9 cellular contexts compared by ENCODE assay signal in genomic region chr7:47480576-47481538, GRCh38.
DNase-seq lines count a peak whose midpoint lies in the region; ATAC-seq and TF ChIP-seq lines count a peak whose summit lies in the region.
"Had no signal": no experiment of that assay in that cellular context is flagged by ENCODE, and none has a peak within 500 bp of the region (broad histone marks: within the 10 kb centered on the region; RNA-seq: fewer than 3 reads in every experiment).

No MANE protein-coding gene starts in this region.

- H2AK5ac ChIP-seq in IMR-90 (ENCODE audit: low read depth, low read length) = peak overlapping the region; percentile 95

- H4K20me1 ChIP-seq in IMR-90 (ENCODE audit: insufficient read depth, low read length) = peaks cover 66% of the 10 kb centered on the region

- no peaks in the 10 kb centered on the region for H3K27me3 Mint-ChIP-seq in Caco-2 (ENCODE audit: insufficient read depth, unreplicated experiment)

- no peak overlapping the region for H2BK5ac ChIP-seq in IMR-90 (ENCODE audit: low read depth, low read length, poor library complexity, severe bottlenecking)

- H3K23ac ChIP-seq in IMR-90 (ENCODE audit: low read depth, low read length) = peak overlapping the region; percentile 86

- TF ChIP-seq RAD21 in IMR-90 (IDR thresholded peaks at IDR 0.05; ENCODE audit: low read length) = no peak

- ATAC-seq in GM21515 (IDR thresholded peaks at IDR 0.05; ENCODE audit: unreplicated experiment) = peak; percentile 55
- ATAC-seq in IMR-90 (ENCODE audit: low read depth) = no peak
- peak; percentile 69 for ATAC-seq in left colon
- no peak for ATAC-seq in GM19324 (IDR thresholded peaks at IDR 0.05; ENCODE audit: low FRiP score, unreplicated experiment)

- H3K36me3 ChIP-seq in Caco-2 (ENCODE audit: control insufficient read depth, insufficient read depth, low read length) (peaks cover 3% of the 10 kb centered on the region; the same call in 1 of the 2 replicates), IMR-90 (ENCODE audit: control insufficient read depth, insufficient read depth, low read length) (peaks cover 4% of the 10 kb centered on the region; the same call in 1 of the 2 replicates)

- CTCF ChIA-PET in Caco-2 (lab: Charles Lee) = interaction anchor here (0.6 kb wide), 1 partner anchor 1893 kb away, joined by 3 read pairs; no protein-coding TSS in a partner anchor
- CTCF ChIA-PET in IMR-90 (lab: Yijun Ruan, JAX) = no interaction called here

- POLR2A ChIA-PET in Caco-2 (lab: Charles Lee) (interaction anchor here (0.8 kb wide), 1 partner anchor 10 kb away, joined by 3 read pairs; no protein-coding TSS in a partner anchor), IMR-90 (lab: Charles Lee; ENCODE audit: unreplicated experiment) (no interaction called here)

- H3K4me2 ChIP-seq in IMR-90 (ENCODE audit: low read depth, low read length) = no peak overlapping the region; the same call in 1 of the 2 replicates

- H3K4me1 ChIP-seq in Caco-2 = peaks cover 62% of the 10 kb centered on the region
- H3K4me1 ChIP-seq in IMR-90 (ENCODE audit: control insufficient read depth, insufficient read depth, low read length) = peaks cover 58% of the 10 kb centered on the region

- peak overlapping the region; percentile 45 for H3K18ac ChIP-seq in IMR-90 (ENCODE audit: low read depth, low read length)

- H3K9ac ChIP-seq in IMR-90 (ENCODE audit: low read depth, low read length) = no peak overlapping the region

- H3K56ac ChIP-seq in IMR-90 (ENCODE audit: extremely low read depth, insufficient read depth, low read length) = peak overlapping the region; percentile 43

- peak overlapping the region; percentile 16 to 81; a peak in 2 of 4 replicates for H4K8ac ChIP-seq in IMR-90 (ENCODE audit: low read depth in 2 of 2, low read length in 2 of 2)

- H3K27me3 ChIP-seq in Caco-2 (replicated peaks; ENCODE audit: control insufficient read depth, insufficient read depth, low read length) = no peaks in the 10 kb centered on the region
- no peaks in the 10 kb centered on the region for H3K27me3 ChIP-seq in IMR-90 (ENCODE audit: control insufficient read depth, insufficient read depth, low read length)

- H3K9me3 Mint-ChIP-seq in Caco-2 (ENCODE audit: unreplicated experiment) = no peaks in the 10 kb centered on the region
- H3K9me3 Mint-ChIP-seq: activated naive CD4-positive, alpha-beta T cell treated with anti-CD3 and anti-CD28 coated beads, Interleukin-2, amount 50 U/mL, for 24 hours had no signal

- no peak; the same call in 1 of the 2 replicates for TF ChIP-seq POLR2A in IMR-90 (IDR thresholded peaks at IDR 0.05; ENCODE audit: low read depth, low read length)

- no TSS peak for BruUV-seq in Caco-2 (replicated peaks; lab: Mats Ljungman, UMichigan)
- BruUV-seq in IMR-90 (replicated peaks; lab: Mats Ljungman, UMichigan) = no TSS peak

- H3K36me3 Mint-ChIP-seq in Caco-2 (ENCODE audit: insufficient read depth, unreplicated experiment) = peaks cover 85% of the 10 kb centered on the region
- H3K36me3 Mint-ChIP-seq: activated naive CD4-positive, alpha-beta T cell treated with anti-CD3 and anti-CD28 coated beads, Interleukin-2, amount 50 U/mL, for 24 hours had no signal

- TF ChIP-seq CTCF in Caco-2 (IDR thresholded peaks at IDR 0.05; ENCODE audit: insufficient read depth in 1 of 2, low read depth in 1 of 2, low read length in 1 of 2, severe bottlenecking in 1 of 2, unreplicated experiment in 1 of 2) (no peak), IMR-90 (conservative IDR thresholded peaks at IDR 0.05; ENCODE audit: low read depth, low read length) (no peak)

- dilution Hi-C loops in IMR-90 (cut with HindIII; ENCODE audit: low sequenced_read_pairs, unreplicated experiment) = no loop called here

- DNase-seq in Caco-2 (no peak), IMR-90 (no peak), left colon (no peak), cerebellar nuclear complex (lab: John Stamatoyannopoulos, UW) (no peak), NCI-H1436 (lab: John Stamatoyannopoulos, UW) (no peak)
- DNase-seq in stimulated activated CD4-positive, alpha-beta T cell treated with anti-CD3 and anti-CD28 coated beads, Interleukin-4, amount 100 ng/mL, for 1 hour = no peak

- H2AK9ac ChIP-seq in IMR-90 (replicated peaks; ENCODE audit: low read depth, low read length, poor library complexity) = peak overlapping the region; percentile 17

- peaks cover 48 to 85% of the 10 kb centered on the region in 2 experiments for H3K79me1 ChIP-seq in IMR-90 (ENCODE audit: low read depth in 1 of 2, low read length in 2 of 2)

- H4K5ac ChIP-seq in IMR-90 (ENCODE audit: low read depth, low read length) = peak overlapping the region; percentile 12

- H3K27ac Mint-ChIP-seq in Caco-2 (ENCODE audit: unreplicated experiment) = peak overlapping the region; percentile 45
- H3K27ac Mint-ChIP-seq: activated naive CD4-positive, alpha-beta T cell treated with anti-CD3 and anti-CD28 coated beads, Interleukin-2, amount 50 U/mL, for 24 hours had no signal

- H3K27ac ChIP-seq in IMR-90 (ENCODE audit: insufficient read depth, low read length) = peak overlapping the region; percentile 54

- H3K9me3 ChIP-seq in Caco-2 (no peaks in the 10 kb centered on the region), IMR-90 (ENCODE audit: control insufficient read depth, insufficient read depth, low read length) (no peaks in the 10 kb centered on the region)

- H2BK20ac ChIP-seq in IMR-90 (ENCODE audit: low read depth, low read length) = peak overlapping the region; percentile 95; the same call in 1 of the 2 replicates

- WGBS in IMR-90 (ENCODE audit: extremely low coverage in 2 of 2, insufficient read length in 1 of 2), 2 experiments = 96% methylated on average over 4 of the region's 12 CpGs; no CpG with 5 or more reads in 1 of the 2 experiments

- peak overlapping the region; percentile 85; the same call in 1 of the 3 replicates for H2BK15ac ChIP-seq in IMR-90 (ENCODE audit: low read depth, low read length)

- peak overlapping the region; percentile 10 for H3K4me3 Mint-ChIP-seq in Caco-2 (ENCODE audit: unreplicated experiment)
- H3K4me3 Mint-ChIP-seq: activated naive CD4-positive, alpha-beta T cell treated with anti-CD3 and anti-CD28 coated beads, Interleukin-2, amount 50 U/mL, for 24 hours had no signal

- H4K91ac ChIP-seq in IMR-90 (ENCODE audit: insufficient read depth, low read depth, low read length) = peak overlapping the region; percentile 90

- H3K4ac ChIP-seq in IMR-90 (ENCODE audit: low read depth, low read length) = peak overlapping the region; percentile 94

- H3K4me1 Mint-ChIP-seq in Caco-2 (ENCODE audit: low read depth, unreplicated experiment) = peaks cover 46% of the 10 kb centered on the region
- H3K4me1 Mint-ChIP-seq: activated naive CD4-positive, alpha-beta T cell treated with anti-CD3 and anti-CD28 coated beads, Interleukin-2, amount 50 U/mL, for 24 hours had no signal

- intact Hi-C loops in Caco-2 (cut with micrococcal nuclease; ENCODE audit: unreplicated experiment) (loop anchor here (5.0 kb wide), 2 partner anchors 39 to 76 kb away; no protein-coding TSS in a partner anchor), IMR-90 (cut with micrococcal nuclease) (no loop called here), left colon (cut with DNase I, micrococcal nuclease) (no loop called here)

- in situ Hi-C loops in IMR-90 (cut with MboI; ENCODE audit: low sequenced_read_pairs) = no loop called here

- H2AFZ ChIP-seq in IMR-90 (replicated peaks; ENCODE audit: low read length, poor library complexity) = peak overlapping the region; percentile 14

- H3K4me3 ChIP-seq in Caco-2 (ENCODE audit: low read depth, low read length) (no peak overlapping the region), IMR-90 (ENCODE audit: insufficient read depth, low read depth, low read length) (no peak overlapping the region)

- H2BK120ac ChIP-seq in IMR-90 (ENCODE audit: low read depth, low read length) = peak overlapping the region; percentile 95

- peak overlapping the region; percentile 73 for H3K14ac ChIP-seq in IMR-90 (replicated peaks; ENCODE audit: low read depth, low read length)

- peaks cover 61% of the 10 kb centered on the region for H3K9me1 ChIP-seq in IMR-90 (ENCODE audit: insufficient read depth, low read length)

TF ChIP-seq in IMR-90, 13 proteins besides CTCF, POLR2A, EP300 and RAD21:
- no peak for TF ChIP-seq MAZ (IDR thresholded peaks at IDR 0.05; ENCODE audit: borderline replicate concordance, low read depth, low read length)
- no peak for TF ChIP-seq BHLHE40 (IDR thresholded peaks at IDR 0.05; ENCODE audit: low read depth, low read length)
- TF ChIP-seq MAFK (IDR thresholded peaks at IDR 0.05; ENCODE audit: low read depth, low read length) = no peak
- TF ChIP-seq USF2 (IDR thresholded peaks at IDR 0.05; ENCODE audit: low read depth, low read length) = no peak
- TF ChIP-seq RCOR1 (IDR thresholded peaks at IDR 0.05; ENCODE audit: insufficient replicate concordance, low read length) = no peak
- TF ChIP-seq RFX5 (IDR thresholded peaks at IDR 0.05; ENCODE audit: low read depth, low read length) = no peak
- no peak for TF ChIP-seq CEBPB (IDR thresholded peaks at IDR 0.05; ENCODE audit: low read depth, low read length)
- no peak for TF ChIP-seq NFE2L2 (IDR thresholded peaks at IDR 0.05; ENCODE audit: low read depth, low read length)
- no peak for TF ChIP-seq SMC3 (IDR thresholded peaks at IDR 0.05; ENCODE audit: low read depth, low read length)
- no peak for TF ChIP-seq MXI1 (IDR thresholded peaks at IDR 0.05; ENCODE audit: borderline replicate concordance, low read depth, low read length)
- no peak for TF ChIP-seq ELK1 (IDR thresholded peaks at IDR 0.05; ENCODE audit: borderline replicate concordance, low read depth, low read length)
- no peak for TF ChIP-seq FOS (IDR thresholded peaks at IDR 0.05; ENCODE audit: low read depth, low read length)
- TF ChIP-seq CHD1 (IDR thresholded peaks at IDR 0.05; ENCODE audit: low read depth, low read length) = no peak

Comparison
In these comparisons a context has a peak if more than half of its experiments do, and no peak if none do; other contexts are left out.
1. ATAC-seq: peak in GM21515 (single experiment) and left colon (single experiment); none in IMR-90 (single experiment) and GM19324 (single experiment).